Comparison of ENCODE assay signal across 1 cellular context in genomic region chr12:71685961-71686657, GRCh38.
TF ChIP-seq lines count a peak whose summit lies in the region.

TSS of gene TMEM19 (plus strand) at chr12:71686082. CDS start at chr12:71686681, 599 bp downstream.

TF ChIP-seq in HepG2, 621 proteins besides CTCF, POLR2A, EP300 and RAD21 (continued from another document and continues in another):
- TF ChIP-seq ZXDC (CRISPR knock-in tag; IDR thresholded peaks at IDR 0.05) = no peak; the same call in 1 of the 2 replicates
- peak; percentile 53; the same call in 1 of the 2 replicates for TF ChIP-seq ZNF331 (CRISPR knock-in tag; IDR thresholded peaks at IDR 0.05)
- TF ChIP-seq ZBTB8A (CRISPR knock-in tag; IDR thresholded peaks at IDR 0.05; ENCODE audit: borderline replicate concordance, low read depth) = no peak
- peak; percentile 90; the same call in 1 of the 2 replicates for TF ChIP-seq ZBTB4 (CRISPR knock-in tag; IDR thresholded peaks at IDR 0.05; ENCODE audit: borderline replicate concordance)
- TF ChIP-seq AFF4 (CRISPR knock-in tag; IDR thresholded peaks at IDR 0.05) = no peak
- peak; percentile 82 for TF ChIP-seq CBFB (CRISPR knock-in tag; IDR thresholded peaks at IDR 0.05)
- peak; percentile 80 for TF ChIP-seq ZNF614 (CRISPR knock-in tag; IDR thresholded peaks at IDR 0.05; ENCODE audit: borderline replicate concordance)
- no peak for TF ChIP-seq DBP (CRISPR knock-in tag; IDR thresholded peaks at IDR 0.05; ENCODE audit: not compliant biosample characterization)
- peak; percentile 99 for TF ChIP-seq MYPOP (CRISPR knock-in tag; IDR thresholded peaks at IDR 0.05)
- peak; percentile 81 for TF ChIP-seq NR2C2 (CRISPR knock-in tag; IDR thresholded peaks at IDR 0.05; ENCODE audit: borderline replicate concordance)
- TF ChIP-seq RCOR2 (CRISPR knock-in tag; IDR thresholded peaks at IDR 0.05) = peak; percentile 69; the same call in 1 of the 2 replicates
- 0 out of 2 replicates have a peak, but pooled peaks have one; percentile 26 for TF ChIP-seq ZNF281 (CRISPR knock-in tag; IDR thresholded peaks at IDR 0.05; ENCODE audit: borderline replicate concordance)
- TF ChIP-seq ZNF207 (IDR thresholded peaks at IDR 0.05; ENCODE audit: borderline replicate concordance) = no peak
- TF ChIP-seq ZNF572 (CRISPR knock-in tag; IDR thresholded peaks at IDR 0.05) = no peak
- TF ChIP-seq ESRRA (CRISPR knock-in tag; IDR thresholded peaks at IDR 0.05; ENCODE audit: low read depth) = peak; percentile 89; the same call in 1 of the 2 replicates
- TF ChIP-seq ZNF407 (CRISPR knock-in tag; IDR thresholded peaks at IDR 0.05; ENCODE audit: not compliant biosample characterization) = peak; percentile 91
- peak; percentile 81; the same call in 1 of the 2 replicates for TF ChIP-seq DNMT1 (CRISPR knock-in tag; IDR thresholded peaks at IDR 0.05)
- no peak for TF ChIP-seq ZNF720 (CRISPR knock-in tag; IDR thresholded peaks at IDR 0.05)
- no peak for TF ChIP-seq ZNF326 (CRISPR knock-in tag; IDR thresholded peaks at IDR 0.05; ENCODE audit: borderline replicate concordance)
- TF ChIP-seq HMGXB3 (CRISPR knock-in tag; IDR thresholded peaks at IDR 0.05; ENCODE audit: borderline replicate concordance) = peak; percentile 79; the same call in 1 of the 2 replicates
